Comparison of ENCODE assay signal across 34 cellular contexts in genomic region chr4:44287505-44287904, GRCh38.
"Had no signal": no experiment of that assay in that cellular context is flagged by ENCODE, and none has a peak within 500 bp of the region (broad histone marks: within the 10 kb centered on the region; RNA-seq: fewer than 3 reads in every experiment).

No MANE protein-coding gene starts in this region.

- H3K4me3 ChIP-seq: MG63 had no signal

- DNase-seq: Karpas-422, Kasumi-1, MG63, MM.1S, MV-4-11, NCI-H1048, NCI-H1092, NCI-H1092 treated with DMSO at 0.1 percent for 48 hours, NCI-H1105, NCI-H1105 treated with DMSO at 0.1 percent for 48 hours, NCI-H1417, NCI-H1417 treated with DMSO at 0.1 percent for 48 hours, NCI-H1436, NCI-H1436 treated with DMSO at 0.1 percent for 48 hours, NCI-H146, NCI-H1694, NCI-H1694 treated with DMSO at 0.1 percent for 48 hours, NCI-H187, NCI-H187 treated with DMSO at 0.1 percent for 48 hours, NCI-H1930, NCI-H2029, NCI-H2029 treated with DMSO at 0.1 percent for 48 hours, NCI-H2081, NCI-H2081 treated with DMSO at 0.1 percent for 48 hours, NCI-H2107, NCI-H2171, NCI-H2171 treated with DMSO at 0.1 percent for 48 hours, NCI-H2227 treated with DMSO at 0.1 percent for 48 hours, NCI-H226, NCI-H345, NCI-H446, NCI-H446 treated with DMSO at 0.1 percent for 48 hours, NCI-H510A had no signal

- H3K27ac ChIP-seq: KMS-11 had no signal

- H3K4me2 ChIP-seq: KMS-11 had no signal

- H3K36me3 ChIP-seq: MG63 had no signal

- H3K9ac ChIP-seq: KMS-11 had no signal
